ENCODE assay signal across 13 cellular contexts in genomic region chr19:18475762-18476331, GRCh38. TPM values are rescaled to one million over a fixed set of nuclear protein-coding genes. Genes with fewer than 3 reads are reported as not detected.
DNase-seq lines count a peak whose midpoint lies in the region; ATAC-seq and TF ChIP-seq lines count a peak whose summit lies in the region.
"Had no signal": no experiment of that assay in that cellular context is flagged by ENCODE, and none has a peak within 500 bp of the region (broad histone marks: within the 10 kb centered on the region; RNA-seq: fewer than 3 reads in every experiment).

No MANE protein-coding gene starts in this region.

- 71% methylated on average over 19 of the region's 19 CpGs for WGBS in hepatocyte (ENCODE audit: low lambda C conversion rate, missing lambda C conversion rate)
- 63 to 78% (median 69%) methylated on average over 13 to 19 of the region's 19 CpGs for WGBS in spleen, 5 donors
- 63% methylated on average over 19 of the region's 19 CpGs for WGBS in prostate gland

- H3K9me3 Mint-ChIP-seq in activated CD8-positive, alpha-beta memory T cell treated with anti-CD3 and anti-CD28 coated beads, Interleukin-2, amount 10 ng/mL, durations not matched to agents 7 days and 5 days (ENCODE audit: low read depth): no peaks in the 10 kb centered on the region

- DNase-seq in activated CD8-positive, alpha-beta memory T cell treated with anti-CD3 and anti-CD28 coated beads, Interleukin-2, amount 10 ng/mL, durations not matched to agents 7 days and 5 days: no peak
- DNase-seq in activated CD8-positive, alpha-beta memory T cell treated with anti-CD3 and anti-CD28 coated beads, Interleukin-2, amount 50 U/mL, for 48 hours: no peak
- DNase-seq in SJCRH30 (peak; percentile 64 to 70), hepatocyte (ENCODE audit: low spot score) (no peak), spleen (peak; percentile 70), prostate gland (ENCODE audit: low spot score) (no peak), D341Med (ENCODE audit: low spot score) (no peak)
- DNase-seq: brain microvascular endothelial cell; effector CD8-positive, alpha-beta T cell; KG1; stimulated activated naive CD4-positive, alpha-beta T cell treated with Interleukin-2 at 50 U/mL for 16 hours had no signal

- H4K20me1 ChIP-seq in hepatocyte (ENCODE audit: insufficient read depth, poor library complexity, severe bottlenecking): peaks cover 38% of the 10 kb centered on the region

- H3K27me3 ChIP-seq in SJCRH30 (no peaks in the 10 kb centered on the region), hepatocyte (no peaks in the 10 kb centered on the region), spleen (replicated peaks in 1 of 7) (no peaks in the 10 kb centered on the region), prostate gland (replicated peaks; ENCODE audit: insufficient read depth) (no peaks in the 10 kb centered on the region)
- H3K27me3 ChIP-seq: brain microvascular endothelial cell had no signal

- H3K27ac ChIP-seq in SJCRH30 (no peak overlapping the region), hepatocyte (peak overlapping the region; percentile 23), spleen (peak overlapping the region; percentile 5 to 91 (median 24)), prostate gland (no peak overlapping the region)
- H3K27ac ChIP-seq: brain microvascular endothelial cell had no signal

- TF ChIP-seq CTCF in hepatocyte (IDR thresholded peaks at IDR 0.05; ENCODE audit: poor library complexity) (no peak), spleen (IDR thresholded peaks at IDR 0.05 in 8 of 11, conservative IDR thresholded peaks at IDR 0.05 in 3 of 11) (no peak), prostate gland (IDR thresholded peaks at IDR 0.05) (no peak)

- CTCF ChIA-PET in activated CD8-positive, alpha-beta memory T cell treated with anti-CD3 and anti-CD28 coated beads, Interleukin-2, amount 10 ng/mL, durations not matched to agents 7 days and 5 days (lab: Charles Lee): interaction anchor here (1.0 to 3.6 kb wide), 7 partner anchors 11 to 112 kb away, joined by 3 to 12 read pairs (median 5); partner anchors contain the start of gene REX1BD

- H3K79me2 ChIP-seq in hepatocyte: peaks cover 71% of the 10 kb centered on the region

- no peaks in the 10 kb centered on the region for H3K36me3 Mint-ChIP-seq in activated CD8-positive, alpha-beta memory T cell treated with anti-CD3 and anti-CD28 coated beads, Interleukin-2, amount 10 ng/mL, durations not matched to agents 7 days and 5 days

- H3K9me3 ChIP-seq in SJCRH30 (replicated peaks) (no peaks in the 10 kb centered on the region), hepatocyte (ENCODE audit: low read depth) (no peaks in the 10 kb centered on the region), spleen (no peaks in the 10 kb centered on the region), prostate gland (no peaks in the 10 kb centered on the region)

- H3K27me3 Mint-ChIP-seq in activated CD8-positive, alpha-beta memory T cell treated with anti-CD3 and anti-CD28 coated beads, Interleukin-2, amount 10 ng/mL, durations not matched to agents 7 days and 5 days: no peaks in the 10 kb centered on the region

- H3K4me3 ChIP-seq in SJCRH30 (no peak overlapping the region), hepatocyte (no peak overlapping the region), spleen (no peak overlapping the region), prostate gland (no peak overlapping the region)
- H3K4me3 ChIP-seq: lung had no signal

- TF ChIP-seq POLR2A in spleen (IDR thresholded peaks at IDR 0.05) (no peak), prostate gland (IDR thresholded peaks at IDR 0.05) (no peak)

- H3K4me1 Mint-ChIP-seq in activated CD8-positive, alpha-beta memory T cell treated with anti-CD3 and anti-CD28 coated beads, Interleukin-2, amount 10 ng/mL, durations not matched to agents 7 days and 5 days: peaks cover 68% of the 10 kb centered on the region

- H3K4me1 ChIP-seq in SJCRH30: peaks cover 35% of the 10 kb centered on the region
- peaks cover 23% of the 10 kb centered on the region for H3K4me1 ChIP-seq in hepatocyte (ENCODE audit: insufficient read depth)
- H3K4me1 ChIP-seq in spleen: peaks cover 41 to 99% (median 78%) of the 10 kb centered on the region in 6 donors
- H3K4me1 ChIP-seq in prostate gland (replicated peaks): no peaks in the 10 kb centered on the region

- H2AFZ ChIP-seq in hepatocyte: no peak overlapping the region

- intact Hi-C loops in spleen (cut with DNase I; ENCODE audit: low total_unique reads): no loop called here
- intact Hi-C loops in prostate gland (cut with DNase I): no loop called here

- no peak for ATAC-seq in activated CD8-positive, alpha-beta memory T cell treated with anti-CD3 and anti-CD28 coated beads, Interleukin-2, amount 10 ng/mL, durations not matched to agents 7 days and 5 days
- ATAC-seq in GM19397 (IDR thresholded peaks at IDR 0.05; ENCODE audit: unreplicated experiment): no peak

- H3K9me2 ChIP-seq in hepatocyte (replicated peaks; ENCODE audit: insufficient read depth): no peaks in the 10 kb centered on the region

- peak overlapping the region; percentile 53 for H3K4me2 ChIP-seq in hepatocyte

- no peak overlapping the region for H3K4me3 Mint-ChIP-seq in activated CD8-positive, alpha-beta memory T cell treated with anti-CD3 and anti-CD28 coated beads, Interleukin-2, amount 10 ng/mL, durations not matched to agents 7 days and 5 days

- H3K36me3 ChIP-seq in SJCRH30 (no peaks in the 10 kb centered on the region), hepatocyte (replicated peaks; ENCODE audit: insufficient read depth, low read depth) (no peaks in the 10 kb centered on the region), spleen (peaks cover 0 to 28% (median 15%) of the 10 kb centered on the region in 6 donors), prostate gland (no peaks in the 10 kb centered on the region)

- H3K27ac Mint-ChIP-seq in activated CD8-positive, alpha-beta memory T cell treated with anti-CD3 and anti-CD28 coated beads, Interleukin-2, amount 10 ng/mL, durations not matched to agents 7 days and 5 days: peak overlapping the region; percentile 82

RNA-seq across cellular contexts. Expression of gene ISYNA1, which starts 37.9 kb away (rescaled TPM):
- total RNA-seq in activated CD8-positive, alpha-beta memory T cell treated with anti-CD3 and anti-CD28 coated beads, Interleukin-2, amount 10 ng/mL, durations not matched to agents 7 days and 5 days: 10 to 100 TPM; 29.6 to 30.0 TPM
- total RNA-seq in SJCRH30 (2014; rRNA removed; shearing (Covaris generic)): 7.4 and 7.5 TPM in 2 replicates
- 51.5 and 54.9 TPM in 2 replicates for total RNA-seq in hepatocyte
- polyA plus RNA-seq in hepatocyte: 144 and 188 TPM in 2 replicates
- 10 to 100 TPM; 37.5 to 82.3 (median 44.4) TPM for total RNA-seq in spleen
- 10 to 100 TPM; 31.7 to 58.2 (median 49.0) TPM for polyA plus RNA-seq in spleen
- 100 to 1,000 TPM in 1 of 2 donors, 10 to 100 TPM in 1; 71.6 to 690 TPM for total RNA-seq in prostate gland

RNA-seq across cellular contexts. Expression of gene ELL, which starts 46.0 kb away (rescaled TPM):
- 10 to 100 TPM; 22.9 to 33.7 TPM for total RNA-seq in activated CD8-positive, alpha-beta memory T cell treated with anti-CD3 and anti-CD28 coated beads, Interleukin-2, amount 10 ng/mL, durations not matched to agents 7 days and 5 days
- 9.1 and 10.1 TPM in 2 replicates for total RNA-seq in SJCRH30 (2014; rRNA removed; shearing (Covaris generic))
- total RNA-seq in hepatocyte (3.9 and 11.0 TPM in 2 replicates), spleen (10 to 100 TPM; 23.0 to 44.8 (median 32.1) TPM), prostate gland (10 to 100 TPM; 10.7 to 44.4 TPM)
- polyA plus RNA-seq in hepatocyte (15.0 and 18.1 TPM in 2 replicates), spleen (10 to 100 TPM in 1 of 3 donors, 1 to 10 TPM in 2; 4.5 to 14.2 (median 7.9) TPM)

RNA-seq across cellular contexts. Expression of gene SSBP4, which starts 56.6 kb away (rescaled TPM):
- 100 to 1,000 TPM; 197 to 247 TPM for total RNA-seq in activated CD8-positive, alpha-beta memory T cell treated with anti-CD3 and anti-CD28 coated beads, Interleukin-2, amount 10 ng/mL, durations not matched to agents 7 days and 5 days
- total RNA-seq in SJCRH30 (2014; rRNA removed; shearing (Covaris generic)): 63.0 and 73.0 TPM in 2 replicates
- total RNA-seq in hepatocyte (55.8 and 72.6 TPM in 2 replicates), spleen (100 to 1,000 TPM in 1 of 7 donors, 10 to 100 TPM in 6; 56.3 to 103 (median 82.4) TPM), prostate gland (100 to 1,000 TPM in 1 of 2 donors, 10 to 100 TPM in 1; 71.5 to 120 TPM)
- polyA plus RNA-seq in hepatocyte (156 and 169 TPM in 2 replicates), spleen (100 to 1,000 TPM in 1 of 3 donors, 10 to 100 TPM in 2; 80.6 to 143 (median 94.9) TPM)

Comparison
In these comparisons a context has a peak if more than half of its experiments do, and no peak if none do; other contexts are left out.
1. DNase-seq: peak in SJCRH30 (2 of 2) and spleen (single experiment); none in activated CD8-positive, alpha-beta memory T cell treated with anti-CD3 and anti-CD28 coated beads, Interleukin-2, amount 10 ng/mL, durations not matched to agents 7 days and 5 days (single experiment), activated CD8-positive, alpha-beta memory T cell treated with anti-CD3 and anti-CD28 coated beads, Interleukin-2, amount 50 U/mL, for 48 hours (single experiment), hepatocyte (single experiment), prostate gland (single experiment) and D341Med (single experiment).
2. H3K27ac ChIP-seq: peak in hepatocyte (single experiment) and spleen (8 of 8); none in SJCRH30 (single experiment) and prostate gland (0 of 2).